ENCODE assay signal across 19 cellular contexts in genomic region chr16:58280146-58280845, GRCh38. TPM values are rescaled to one million over a fixed set of nuclear protein-coding genes. Genes with fewer than 3 reads are reported as not detected.
"Had no signal": no experiment of that assay in that cellular context is flagged by ENCODE, and none has a peak within 500 bp of the region (broad histone marks: within the 10 kb centered on the region; RNA-seq: fewer than 3 reads in every experiment).

No MANE protein-coding gene starts in this region.

- H3K27me3 ChIP-seq: ascending aorta, cardiac muscle cell, esophagus muscularis mucosa, ovary, thyroid gland had no signal

- H3K36me3 ChIP-seq: ascending aorta, cardiac muscle cell, esophagus muscularis mucosa, ovary, thyroid gland, WERI-Rb-1 had no signal

- DNase-seq: activated CD4-positive, alpha-beta T cell treated with anti-CD3 and anti-CD28 coated beads, Interleukin-2, amount 50 U/mL, for 48 hours; activated naive CD4-positive, alpha-beta T cell treated with anti-CD3 and anti-CD28 coated beads for 36 hours; activated naive CD8-positive, alpha-beta T cell treated with anti-CD3 and anti-CD28 coated beads, Interleukin-2, amount 50 U/mL, for 24 hours; hippocampal formation; left ventricle myocardium superior; nephron progenitor cell; ovary; stimulated activated CD4-positive, alpha-beta T cell treated with anti-CD3 and anti-CD28 coated beads, Interleukin-1b, Interleukin-23, amount 100 ng/mL, for 48 hours; thyroid gland; WERI-Rb-1 had no signal

- H3K4me3 ChIP-seq: ascending aorta, cardiac muscle cell, esophagus muscularis mucosa, ovary, thyroid gland had no signal

- H3K4me1 ChIP-seq: ascending aorta, esophagus muscularis mucosa, thyroid gland had no signal

- H3K27ac ChIP-seq: ascending aorta, cardiac muscle cell, esophagus muscularis mucosa, ovary, thyroid gland, WERI-Rb-1 had no signal

- H3K9me3 ChIP-seq: ascending aorta, esophagus muscularis mucosa, ovary, thyroid gland had no signal

- ATAC-seq: activated naive CD8-positive, alpha-beta T cell treated with anti-CD3 and anti-CD28 coated beads, Interleukin-2, amount 50 U/mL, for 24 hours; activated T-helper 17 cell treated with anti-CD3 and anti-CD28 coated beads, Interleukin-2, amount 50 U/mL, for 72 hours; sciatic nerve had no signal

RNA-seq across cellular contexts. Expression of gene PRSS54, which starts 14.5 kb away (rescaled TPM):
- total RNA-seq: activated naive CD4-positive, alpha-beta T cell treated with anti-CD3 and anti-CD28 coated beads for 36 hours; activated T-helper 17 cell treated with anti-CD3 and anti-CD28 coated beads, Interleukin-2, amount 50 U/mL, for 72 hours; ascending aorta; cardiac muscle cell; esophagus muscularis mucosa; fibroblast of villous mesenchyme; kidney epithelial cell; left ventricle myocardium superior; ovary; pulmonary artery endothelial cell; sciatic nerve; thyroid gland; urinary bladder had no signal
